In the genomic region with DNA sequence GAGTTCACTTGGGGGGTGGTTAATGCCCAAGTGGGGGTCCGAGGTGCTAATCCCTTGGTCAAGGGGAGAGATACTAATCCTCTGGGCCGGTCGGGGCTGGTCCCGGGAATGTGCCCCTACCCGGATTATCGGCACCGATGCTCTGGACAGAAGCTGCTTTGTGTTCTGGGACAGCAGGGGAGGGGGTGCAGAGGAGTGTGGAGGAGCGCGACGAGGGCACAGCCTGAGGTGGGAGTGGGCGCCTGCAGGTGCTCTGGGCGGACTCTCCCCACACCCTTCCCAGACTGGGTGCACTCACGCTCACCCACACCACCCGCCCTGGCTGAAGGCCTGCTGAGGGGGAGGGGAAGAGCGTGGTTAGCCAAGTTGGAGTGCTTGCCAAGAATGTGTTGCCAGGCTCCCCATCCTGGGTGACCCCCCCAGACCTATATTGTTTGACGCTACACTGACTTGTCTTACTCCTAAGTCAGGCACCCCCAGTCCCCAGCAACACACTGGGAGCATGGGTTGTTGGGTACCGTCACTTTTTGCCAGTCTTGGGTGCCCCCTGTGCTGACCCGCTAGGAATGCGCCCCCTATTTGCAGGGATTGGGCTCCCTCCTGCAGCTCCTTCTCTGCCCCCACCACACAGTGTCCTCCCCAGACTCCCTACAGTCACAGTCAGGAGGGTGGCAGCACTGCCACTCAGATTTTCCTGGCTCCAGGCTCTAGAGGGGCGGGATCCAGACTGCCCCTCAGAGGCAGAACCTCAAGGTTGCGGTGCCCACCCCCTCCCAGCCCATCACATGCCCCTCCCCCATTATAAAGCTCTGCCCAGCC, we compare ENCODE assay signal across 8 cellular contexts. TPM values are rescaled to one million over a fixed set of nuclear protein-coding genes. Genes with fewer than 3 reads are reported as not detected.
DNase-seq lines count a peak whose midpoint lies in the region; ATAC-seq, FAIRE-seq and TF ChIP-seq lines count a peak whose summit lies in the region.

No MANE protein-coding gene starts in this region.

- peaks cover 16% of the 10 kb centered on the region for H3K4me1 ChIP-seq in OCI-LY3 (ENCODE audit: low read length)
- H3K4me1 ChIP-seq in tibial nerve: peaks cover 0 to 60% (median 42%) of the 10 kb centered on the region in 4 donors

- H3K4me1 Mint-ChIP-seq in central memory CD8-positive, alpha-beta T cell: peaks cover 34% of the 10 kb centered on the region

- H3K4me3 ChIP-seq in OCI-LY3 (ENCODE audit: low read length) (peak overlapping the region; percentile 90), tibial nerve (peak overlapping the region; percentile 72 to 91 (median 80))

- no peaks in the 10 kb centered on the region for H3K9me3 ChIP-seq in OCI-LY3 (ENCODE audit: insufficient read depth, low read length)
- no peaks in the 10 kb centered on the region for H3K9me3 ChIP-seq in tibial nerve

- H3K27ac ChIP-seq in OCI-LY3 (ENCODE audit: low read length): 0 out of 2 replicates have a peak overlapping the region, but pooled peaks have one; percentile 72
- H3K27ac ChIP-seq in tibial nerve: peak overlapping the region; percentile 93 to 97 (median 96)

- H3K4me3 Mint-ChIP-seq in central memory CD8-positive, alpha-beta T cell: peak overlapping the region; percentile 94

- ATAC-seq in central memory CD8-positive, alpha-beta T cell (replicated peaks; ENCODE audit: extremely low read depth, poor library complexity, severe bottlenecking): no peak

- H2AFZ ChIP-seq in OCI-LY3 (ENCODE audit: low read depth, low read length): no peak overlapping the region

- no peaks in the 10 kb centered on the region for H3K27me3 Mint-ChIP-seq in central memory CD8-positive, alpha-beta T cell

- peaks cover 24% of the 10 kb centered on the region for H3K36me3 Mint-ChIP-seq in central memory CD8-positive, alpha-beta T cell (ENCODE audit: insufficient read depth)

- H3K27ac Mint-ChIP-seq in central memory CD8-positive, alpha-beta T cell (ENCODE audit: low read depth): peak overlapping the region; percentile 16

- H3K9ac ChIP-seq in OCI-LY3 (ENCODE audit: low read length): peak overlapping the region; percentile 87

- H3K36me3 ChIP-seq in OCI-LY3 (replicated peaks; ENCODE audit: low read depth, low read length) (peaks cover 10% of the 10 kb centered on the region), tibial nerve (peaks cover 5 to 19% (median 6%) of the 10 kb centered on the region in 3 donors)

- DNase-seq in activated CD8-positive, alpha-beta memory T cell treated with anti-CD3 and anti-CD28 coated beads for 24 hours: peak; percentile 65
- no peak for DNase-seq in activated CD8-positive, alpha-beta memory T cell treated with anti-CD3 and anti-CD28 coated beads, Interleukin-2, amount 50 U/mL, for 4 hours
- DNase-seq in central memory CD8-positive, alpha-beta T cell (ENCODE audit: low spot score in 2 of 2): no peak
- DNase-seq in medulla oblongata (ENCODE audit: extremely low spot score) (peak; percentile 60), tibial nerve (ENCODE audit: low spot score in 2 of 2) (no peak), GM19239 (ENCODE audit: insufficient read length, low spot score) (no peak), urothelium cell line (ENCODE audit: low spot score) (no peak)

- no peak for TF ChIP-seq POLR2A in tibial nerve (IDR thresholded peaks at IDR 0.05)

- TF ChIP-seq CTCF in OCI-LY3 (IDR thresholded peaks at IDR 0.05; ENCODE audit: low read depth, low read length): peak; percentile 29; the same call in 1 of the 2 replicates
- TF ChIP-seq CTCF in tibial nerve (IDR thresholded peaks at IDR 0.05): peak in 3 of 5 experiments; percentile 20 to 28 (median 28)

- FAIRE-seq in GM19239 (lab: Jason Lieb, UNC) (no peak), urothelium cell line (lab: Jason Lieb, UNC) (no peak)

- peaks cover 12% of the 10 kb centered on the region for H4K20me1 ChIP-seq in OCI-LY3 (ENCODE audit: insufficient read depth, low read length)

- 7 to 9% methylated on average over 13 to 21 of the region's 21 CpGs for WGBS in tibial nerve, 2 donors

- no peaks in the 10 kb centered on the region for H3K9me3 Mint-ChIP-seq in central memory CD8-positive, alpha-beta T cell

- peaks cover 26% of the 10 kb centered on the region for H3K79me2 ChIP-seq in OCI-LY3 (ENCODE audit: low read length)

- peak overlapping the region; percentile 99 for H3K4me2 ChIP-seq in OCI-LY3 (ENCODE audit: low read length)

- TF ChIP-seq EP300 in tibial nerve (IDR thresholded peaks at IDR 0.05): peak in 1 of 2 donors; percentile 35

- H3K27me3 ChIP-seq in OCI-LY3 (ENCODE audit: low read depth, low read length) (no peaks in the 10 kb centered on the region), tibial nerve (no peaks in the 10 kb centered on the region)

RNA-seq across cellular contexts. Expression of gene SLC4A2, which starts 1.2 kb away (rescaled TPM):
- 100 to 1,000 TPM in 1 of 4 donors, 10 to 100 TPM in 3; 74.3 to 111 (median 91.4) TPM for total RNA-seq in tibial nerve

RNA-seq across cellular contexts. Expression of gene CDK5, which starts 2.9 kb away (rescaled TPM):
- total RNA-seq in tibial nerve: 10 to 100 TPM in 1 of 4 donors, 1 to 10 TPM in 3; 3.6 to 13.1 (median 7.1) TPM

RNA-seq across cellular contexts. Expression of gene ASIC3, which starts 12.3 kb away (rescaled TPM):
- 1 to 10 TPM; 1.7 to 6.0 (median 4.0) TPM for total RNA-seq in tibial nerve

RNA-seq across cellular contexts. Expression of gene FASTK, which starts 20.0 kb away (rescaled TPM):
- 100 to 1,000 TPM in 1 of 4 donors, 10 to 100 TPM in 3; 69.9 to 139 (median 79.7) TPM for total RNA-seq in tibial nerve

RNA-seq across cellular contexts. Expression of gene TMUB1, which starts 22.7 kb away (rescaled TPM):
- 10 to 100 TPM; 24.3 to 61.5 (median 33.8) TPM for total RNA-seq in tibial nerve

Comparison
In these comparisons a context has a peak if more than half of its experiments do, and no peak if none do; other contexts are left out.
1. DNase-seq: peak in activated CD8-positive, alpha-beta memory T cell treated with anti-CD3 and anti-CD28 coated beads for 24 hours (single experiment) and medulla oblongata (single experiment); none in activated CD8-positive, alpha-beta memory T cell treated with anti-CD3 and anti-CD28 coated beads, Interleukin-2, amount 50 U/mL, for 4 hours (single experiment), central memory CD8-positive, alpha-beta T cell (0 of 2), tibial nerve (0 of 2), GM19239 (single experiment) and urothelium cell line (single experiment).